Comparison of ENCODE assay signal across 16 cellular contexts in genomic region chr16:4205971-4206370, GRCh38. TPM values are rescaled to one million over a fixed set of nuclear protein-coding genes. Genes with fewer than 3 reads are reported as not detected.
A peak's percentile ranks its signal among the peaks of the same experiment; 100 is the strongest.
DNase-seq lines count a peak whose midpoint lies in the region; ATAC-seq and TF ChIP-seq lines count a peak whose summit lies in the region.
"Had no signal": no experiment of that assay in that cellular context is flagged by ENCODE, and none has a peak within 500 bp of the region (broad histone marks: within the 10 kb centered on the region; RNA-seq: fewer than 3 reads in every experiment).

No MANE protein-coding gene starts in this region.

- in situ Hi-C loops in gastrocnemius medialis (cut with MboI; ENCODE audit: low sequenced_read_pairs in 4 of 4) = loop anchor here in 2 of 4 donors (10.0 kb wide), 1 partner anchor 49 kb away; no protein-coding TSS in a partner anchor

- no peaks in the 10 kb centered on the region for H3K27me3 ChIP-seq in right atrium auricular region
- H3K27me3 ChIP-seq in gastrocnemius medialis = no peaks in the 10 kb centered on the region
- H3K27me3 ChIP-seq: BLaER1 had no signal

- TF ChIP-seq POLR2A in gastrocnemius medialis (IDR thresholded peaks at IDR 0.05) = no peak

- H3K9me3 ChIP-seq in right atrium auricular region (no peaks in the 10 kb centered on the region), gastrocnemius medialis (no peaks in the 10 kb centered on the region)
- H3K9me3 ChIP-seq: BLaER1 had no signal

- intact Hi-C loops in Right ventricle myocardium inferior (cut with DNase I) (loop anchor here (10.0 kb wide), 1 partner anchor 199 kb away; no protein-coding TSS in a partner anchor), cardiac septum (cut with DNase I) (loop anchor here (1.0 to 5.0 kb wide), 2 partner anchors 36 to 47 kb away; partner anchors contain the start of gene SRL), gastrocnemius medialis (cut with DNase I; ENCODE audit: low total_unique reads) (loop anchor here (5.0 to 10.0 kb wide), 3 partner anchors 36 to 129 kb away; partner anchors contain the start of gene SRL)

- peak overlapping the region; percentile 93 to 98 for H3K27ac ChIP-seq in right atrium auricular region
- H3K27ac ChIP-seq in gastrocnemius medialis = peak overlapping the region; percentile 91 to 100 (median 98)
- H3K27ac ChIP-seq: 22Rv1 had no signal

- no peak overlapping the region for H3K4me3 ChIP-seq in right atrium auricular region
- peak overlapping the region in 2 of 4 donors; percentile 2 to 30 for H3K4me3 ChIP-seq in gastrocnemius medialis
- H3K4me3 ChIP-seq: BLaER1 had no signal

- no peak for DNase-seq in Right ventricle myocardium inferior (ENCODE audit: missing footprints)
- no peak for DNase-seq in cardiac septum (ENCODE audit: low spot score)
- no peak for DNase-seq in right atrium auricular region (ENCODE audit: low spot score)
- no peak for DNase-seq in gastrocnemius medialis
- no peak for DNase-seq in KG1 (lab: John Stamatoyannopoulos, UW)
- no peak for DNase-seq in DMS 273 (lab: John Stamatoyannopoulos, UW; ENCODE audit: unreplicated experiment)
- DNase-seq: AML-193; Calu3; CD4-positive, alpha-beta T cell; DMS79; GOT3; H9 had no signal

- peaks cover 0 to 60% of the 10 kb centered on the region in 2 donors for H3K4me1 ChIP-seq in right atrium auricular region
- peaks cover 61 to 71% of the 10 kb centered on the region in 2 donors for H3K4me1 ChIP-seq in gastrocnemius medialis

- no peak for TF ChIP-seq CTCF in right atrium auricular region (IDR thresholded peaks at IDR 0.05)
- TF ChIP-seq CTCF in gastrocnemius medialis (IDR thresholded peaks at IDR 0.05 in 4 of 5, conservative IDR thresholded peaks at IDR 0.05 in 1 of 5) = no peak

- ATAC-seq in Right ventricle myocardium inferior (peak; percentile 33), gastrocnemius medialis (no peak), HG02870 (IDR thresholded peaks at IDR 0.05; ENCODE audit: unreplicated experiment) (no peak)

- peaks cover 35% of the 10 kb centered on the region for H3K36me3 ChIP-seq in right atrium auricular region
- H3K36me3 ChIP-seq in gastrocnemius medialis = peaks cover 0 to 39% of the 10 kb centered on the region in 2 donors
- H3K36me3 ChIP-seq: BLaER1 had no signal

RNA-seq across cellular contexts. Expression of gene SRL, which starts 35.9 kb away (rescaled TPM):
- 419 TPM for total RNA-seq in Right ventricle myocardium inferior
- total RNA-seq in cardiac septum = 400 TPM
- total RNA-seq in right atrium auricular region = 100 to 1,000 TPM; 295 to 466 TPM
- 100 to 1,000 TPM; 184 to 519 (median 364) TPM for total RNA-seq in gastrocnemius medialis
- total RNA-seq: Calu3; CD4-positive, alpha-beta T cell; H9; HT1080 had no signal
